ENCODE assay signal across 8 cellular contexts in the genomic region with DNA sequence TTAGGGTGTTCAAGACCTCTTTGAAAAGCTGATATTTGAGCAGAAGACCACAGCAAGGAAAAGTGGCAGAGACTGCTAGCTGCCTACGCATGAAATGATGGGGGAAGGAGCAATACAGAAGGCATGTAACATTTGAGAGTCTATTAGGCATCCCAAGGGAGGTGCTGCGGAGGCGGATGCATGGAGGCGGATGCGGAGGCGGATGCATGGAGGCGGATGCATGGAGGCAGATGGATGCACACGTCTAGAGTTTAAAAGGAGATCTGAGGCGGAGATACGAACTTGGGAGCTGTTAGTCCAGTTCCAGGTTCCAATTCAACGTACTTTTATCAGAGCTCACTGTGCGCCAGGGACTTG. TPM values are rescaled to one million over a fixed set of nuclear protein-coding genes. Genes with fewer than 3 reads are reported as not detected.
DNase-seq lines count a peak whose midpoint lies in the region; ATAC-seq and TF ChIP-seq lines count a peak whose summit lies in the region.

No MANE protein-coding gene starts in this region.

- TF ChIP-seq CTCF in activated B cell treated with CpG ODN at 0.5 μM for 24 hours (IDR thresholded peaks at IDR 0.05), result no peak

- H3K4me1 Mint-ChIP-seq in activated B cell treated with CpG ODN at 0.5 μM for 24 hours, result peaks cover 30% of the 10 kb centered on the region
- peaks cover 27 to 29% of the 10 kb centered on the region in 2 donors for H3K4me1 Mint-ChIP-seq in natural killer cell treated with Interleukin-12 subunit alpha and Interleukin-12 subunit beta and Interleukin-15 and Interleukin-18, amount 100 ng/mL, for 72 hours (ENCODE audit: low read depth in 2 of 2)

- no peaks in the 10 kb centered on the region for H3K9me3 Mint-ChIP-seq in activated B cell treated with CpG ODN at 0.5 μM for 24 hours
- H3K9me3 Mint-ChIP-seq in natural killer cell treated with Interleukin-12 subunit alpha and Interleukin-12 subunit beta and Interleukin-15 and Interleukin-18, amount 100 ng/mL, for 72 hours, result no peaks in the 10 kb centered on the region

- CTCF ChIA-PET in activated B cell treated with CpG ODN at 0.5 μM for 24 hours (lab: Charles Lee), result interaction anchor here (0.6 to 3.6 kb wide), 9 partner anchors 13 to 274 kb away, joined by 3 to 18 read pairs (median 4); a partner anchor contains a TSS

- peak overlapping the region; percentile 65 to 93 for H3K4me3 ChIP-seq in aorta (ENCODE audit: low read length in 2 of 2)

- 0% methylated on average over 12 of the region's 12 CpGs for WGBS in aorta, 2 donors

- DNase-seq in DMS79 (lab: John Stamatoyannopoulos, UW) (peak; percentile 54), NCI-H1436 treated with DMSO at 0.1 percent for 48 hours (lab: John Stamatoyannopoulos, UW) (peak; percentile 55), activated B cell treated with CpG ODN at 0.5 μM for 24 hours (peak; percentile 46), fibroblast of gingiva (ENCODE audit: low read depth) (peak; percentile 74), aorta (peak; percentile 59 to 81), NCI-H187 treated with DMSO at 0.1 percent for 48 hours (lab: John Stamatoyannopoulos, UW) (no peak)
- no peak for DNase-seq in natural killer cell treated with Interleukin-12 subunit alpha and Interleukin-12 subunit beta and Interleukin-15 and Interleukin-18, amount 100 ng/mL, for 72 hours (ENCODE audit: low spot score)

- intact Hi-C loops in activated B cell treated with CpG ODN at 0.5 μM for 24 hours (cut with micrococcal nuclease), result loop anchor here (1.0 to 5.0 kb wide), 12 partner anchors 8 to 793 kb away; a partner anchor contains a TSS
- intact Hi-C loops in aorta (cut with DNase I), result loop anchor here (5.0 to 10.0 kb wide), 2 partner anchors 38 to 270 kb away; no protein-coding TSS in a partner anchor

- peak overlapping the region in 1 of 2 donors; percentile 64 for H3K27ac ChIP-seq in aorta (ENCODE audit: low read depth in 1 of 2, low read length in 2 of 2)

- H3K27me3 Mint-ChIP-seq in activated B cell treated with CpG ODN at 0.5 μM for 24 hours, result no peaks in the 10 kb centered on the region
- no peaks in the 10 kb centered on the region for H3K27me3 Mint-ChIP-seq in natural killer cell treated with Interleukin-12 subunit alpha and Interleukin-12 subunit beta and Interleukin-15 and Interleukin-18, amount 100 ng/mL, for 72 hours

- ATAC-seq in GM21737 (IDR thresholded peaks at IDR 0.05; ENCODE audit: unreplicated experiment) (peak; percentile 15), activated B cell treated with CpG ODN at 0.5 μM for 24 hours (ENCODE audit: low read depth) (peak; percentile 17), aorta (ENCODE audit: low FRiP score) (peak; percentile 28)
- peak in 1 of 2 donors; percentile 11 for ATAC-seq in natural killer cell treated with Interleukin-12 subunit alpha and Interleukin-12 subunit beta and Interleukin-15 and Interleukin-18, amount 100 ng/mL, for 72 hours

- H3K27ac Mint-ChIP-seq in activated B cell treated with CpG ODN at 0.5 μM for 24 hours, result peak overlapping the region; percentile 96
- peak overlapping the region; percentile 91 for H3K27ac Mint-ChIP-seq in natural killer cell treated with Interleukin-12 subunit alpha and Interleukin-12 subunit beta and Interleukin-15 and Interleukin-18, amount 100 ng/mL, for 72 hours

- no peaks in the 10 kb centered on the region for H3K27me3 ChIP-seq in aorta (ENCODE audit: control insufficient read depth in 1 of 2, insufficient read depth in 2 of 2, low read length in 1 of 2)

- H3K36me3 ChIP-seq in aorta (ENCODE audit: control insufficient read depth in 1 of 2, insufficient read depth in 2 of 2, low read length in 1 of 2), result no peaks in the 10 kb centered on the region

- H3K9me3 ChIP-seq in aorta (ENCODE audit: control insufficient read depth, low read length), result no peaks in the 10 kb centered on the region

- POLR2A ChIA-PET in activated B cell treated with CpG ODN at 0.5 μM for 24 hours (lab: Charles Lee), result interaction anchor here (0.6 to 2.9 kb wide), 15 partner anchors 15 to 791 kb away, joined by 3 to 30 read pairs (median 5); a partner anchor contains a TSS

- H3K36me3 Mint-ChIP-seq in activated B cell treated with CpG ODN at 0.5 μM for 24 hours (ENCODE audit: low read depth), result peaks cover 31% of the 10 kb centered on the region
- H3K36me3 Mint-ChIP-seq in natural killer cell treated with Interleukin-12 subunit alpha and Interleukin-12 subunit beta and Interleukin-15 and Interleukin-18, amount 100 ng/mL, for 72 hours, result peaks cover 7% of the 10 kb centered on the region

- no peaks in the 10 kb centered on the region for H3K4me1 ChIP-seq in aorta (ENCODE audit: control insufficient read depth in 1 of 2, insufficient read depth in 2 of 2, low read length in 2 of 2)

- peak overlapping the region; percentile 97 for H3K4me3 Mint-ChIP-seq in activated B cell treated with CpG ODN at 0.5 μM for 24 hours
- peak overlapping the region; percentile 92 for H3K4me3 Mint-ChIP-seq in natural killer cell treated with Interleukin-12 subunit alpha and Interleukin-12 subunit beta and Interleukin-15 and Interleukin-18, amount 100 ng/mL, for 72 hours

RNA-seq across cellular contexts. Expression of a gene that starts 0.8 kb away (rescaled TPM):
- total RNA-seq in activated B cell treated with CpG ODN at 0.5 μM for 24 hours (21.5 and 22.4 TPM in 2 replicates), aorta (1 to 10 TPM; 7.9 to 8.8 TPM)
- total RNA-seq in natural killer cell treated with Interleukin-12 subunit alpha and Interleukin-12 subunit beta and Interleukin-15 and Interleukin-18, amount 100 ng/mL, for 72 hours, result 10 to 100 TPM; 18.5 to 22.7 TPM
- polyA plus RNA-seq in aorta, result 1 to 10 TPM; 3.9 to 5.9 TPM

RNA-seq across cellular contexts. Expression of a gene that starts 15.7 kb away (rescaled TPM):
- 1.3 and 2.1 TPM in 2 replicates for total RNA-seq in activated B cell treated with CpG ODN at 0.5 μM for 24 hours
- total RNA-seq in natural killer cell treated with Interleukin-12 subunit alpha and Interleukin-12 subunit beta and Interleukin-15 and Interleukin-18, amount 100 ng/mL, for 72 hours, result under 1 TPM in 1 of 2 donors, not detected in 1; 0.45 TPM
- total RNA-seq in aorta, result 10 to 100 TPM; 11.7 to 14.8 TPM
- 1 to 10 TPM in 1 of 2 donors, not detected in 1; 1.3 TPM for polyA plus RNA-seq in aorta

Comparison
In these comparisons a context has a peak if more than half of its experiments do, and no peak if none do; other contexts are left out.
1. DNase-seq: peak in DMS79 (single experiment), NCI-H1436 treated with DMSO at 0.1 percent for 48 hours (single experiment), activated B cell treated with CpG ODN at 0.5 μM for 24 hours (single experiment), fibroblast of gingiva (single experiment) and aorta (2 of 2); none in natural killer cell treated with Interleukin-12 subunit alpha and Interleukin-12 subunit beta and Interleukin-15 and Interleukin-18, amount 100 ng/mL, for 72 hours (single experiment) and NCI-H187 treated with DMSO at 0.1 percent for 48 hours (single experiment).